Comparison of ENCODE assay signal across 12 cellular contexts in the genomic region with DNA sequence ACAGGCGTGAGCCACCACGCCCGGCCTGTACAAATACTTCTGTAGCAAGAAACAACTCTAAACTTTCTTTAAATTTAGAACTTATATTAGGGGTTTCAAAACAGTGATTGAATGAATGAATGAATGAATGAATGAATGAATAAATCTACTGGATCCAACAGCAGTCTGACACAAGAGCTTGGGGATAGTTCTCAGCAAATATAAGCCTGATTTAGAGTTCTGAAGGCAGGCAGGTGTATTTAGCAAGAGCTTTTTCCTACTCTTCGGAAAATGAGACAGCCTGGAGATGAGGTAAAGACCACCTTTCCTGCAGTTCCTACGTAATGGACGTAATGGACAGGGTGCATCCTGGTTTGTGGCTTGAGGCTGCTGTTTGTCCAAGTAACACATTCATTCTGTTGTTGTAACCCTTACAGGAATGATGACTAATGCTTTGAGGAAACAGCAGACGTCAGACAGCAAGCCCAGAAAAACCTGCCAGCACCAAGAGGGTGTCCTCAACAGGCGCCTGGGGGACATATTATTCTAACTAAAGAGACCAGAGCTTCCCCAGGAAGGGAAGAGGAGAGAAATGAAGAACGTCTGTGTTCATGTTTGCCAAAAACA.
DNase-seq lines count a peak whose midpoint lies in the region; FAIRE-seq and TF ChIP-seq lines count a peak whose summit lies in the region.
"Had no signal": no experiment of that assay in that cellular context is flagged by ENCODE, and none has a peak within 500 bp of the region (broad histone marks: within the 10 kb centered on the region; RNA-seq: fewer than 3 reads in every experiment).

No MANE protein-coding gene starts in this region.

- intact Hi-C loops in endothelial cell of umbilical vein (cut with micrococcal nuclease), result loop anchor here (2.0 to 10.0 kb wide), 4 partner anchors 26 to 336 kb away; no protein-coding TSS in a partner anchor

- POLR2A ChIA-PET in endothelial cell of umbilical vein (lab: Charles Lee), result interaction anchor here (0.9 kb wide), 1 partner anchor 337 kb away, joined by 3 read pairs; no protein-coding TSS in a partner anchor
- POLR2A ChIA-PET in activated CD4-positive, alpha-beta memory T cell treated with anti-CD3 and anti-CD28 coated beads, Interleukin-2, amount 10 ng/mL, durations not matched to agents 7 days and 5 days (lab: Charles Lee), result no interaction called here

- dilution Hi-C loops in endothelial cell of umbilical vein (cut with MboI; ENCODE audit: extremely low pct_ligation_motif_present, low sequenced_read_pairs), result no loop called here

- H3K27ac ChIP-seq in OCI-LY3 (ENCODE audit: low read length) (peak overlapping the region; percentile 95), endothelial cell of umbilical vein (ENCODE audit: insufficient read depth, low read depth, low read length) (peak overlapping the region; percentile 80)

- TF ChIP-seq POLR2A in endothelial cell of umbilical vein (IDR thresholded peaks at IDR 0.05; ENCODE audit: low read depth, low read length), result no peak

- peaks cover 12% of the 10 kb centered on the region for H3K4me1 Mint-ChIP-seq in nephron
- no peaks in the 10 kb centered on the region for H3K4me1 Mint-ChIP-seq in HFFc6 (ENCODE audit: low read depth)
- H3K4me1 Mint-ChIP-seq in activated CD4-positive, alpha-beta memory T cell treated with anti-CD3 and anti-CD28 coated beads, Interleukin-2, amount 10 ng/mL, durations not matched to agents 7 days and 5 days, result peaks cover 1% of the 10 kb centered on the region

- H3K36me3 Mint-ChIP-seq in nephron (ENCODE audit: low read depth), result no peaks in the 10 kb centered on the region
- no peaks in the 10 kb centered on the region for H3K36me3 Mint-ChIP-seq in HFFc6 (ENCODE audit: low read depth)
- H3K36me3 Mint-ChIP-seq in activated CD4-positive, alpha-beta memory T cell treated with anti-CD3 and anti-CD28 coated beads, Interleukin-2, amount 10 ng/mL, durations not matched to agents 7 days and 5 days (ENCODE audit: low read depth), result no peaks in the 10 kb centered on the region

- H3K36me3 ChIP-seq in OCI-LY3 (replicated peaks; ENCODE audit: low read depth, low read length) (peaks cover 14% of the 10 kb centered on the region), endothelial cell of umbilical vein (ENCODE audit: control insufficient read depth in 2 of 2, extremely low read depth in 1 of 2, insufficient read depth in 2 of 2, low read length in 2 of 2) (no peaks in the 10 kb centered on the region)

- H3K79me2 ChIP-seq in OCI-LY3 (ENCODE audit: low read length) (peaks cover 89% of the 10 kb centered on the region), endothelial cell of umbilical vein (ENCODE audit: control insufficient read depth, insufficient read depth, low read length) (no peaks in the 10 kb centered on the region)

- H3K27ac Mint-ChIP-seq in nephron (peak overlapping the region in 2 of 3 experiments; percentile 23 to 42), HFFc6 (no peak overlapping the region)
- H3K27ac Mint-ChIP-seq in activated CD4-positive, alpha-beta memory T cell treated with anti-CD3 and anti-CD28 coated beads, Interleukin-2, amount 10 ng/mL, durations not matched to agents 7 days and 5 days, result no peak overlapping the region
- H3K27ac Mint-ChIP-seq: IgD-negative memory B cell had no signal

- H3K9ac ChIP-seq in OCI-LY3 (ENCODE audit: low read length) (peak overlapping the region; percentile 84), endothelial cell of umbilical vein (replicated peaks; ENCODE audit: extremely low read depth, insufficient read depth, low read length) (no peak overlapping the region)

- peak overlapping the region; percentile 63 for H3K4me3 ChIP-seq in OCI-LY3 (ENCODE audit: low read length)
- no peak overlapping the region for H3K4me3 ChIP-seq in endothelial cell of umbilical vein (replicated peaks in 1 of 3; ENCODE audit: insufficient read depth in 1 of 3, low read depth in 1 of 3, low read length in 3 of 3)

- H3K4me2 ChIP-seq in OCI-LY3 (ENCODE audit: low read length) (peak overlapping the region; percentile 82), endothelial cell of umbilical vein (ENCODE audit: insufficient read depth, low read length) (peak overlapping the region; percentile 74)

- H3K27me3 Mint-ChIP-seq in nephron (ENCODE audit: low read depth) (peaks cover 9% of the 10 kb centered on the region), HFFc6 (ENCODE audit: insufficient read depth) (no peaks in the 10 kb centered on the region)
- H3K27me3 Mint-ChIP-seq in activated CD4-positive, alpha-beta memory T cell treated with anti-CD3 and anti-CD28 coated beads, Interleukin-2, amount 10 ng/mL, durations not matched to agents 7 days and 5 days, result no peaks in the 10 kb centered on the region
- H3K27me3 Mint-ChIP-seq: IgD-negative memory B cell had no signal

- H3K27me3 ChIP-seq in OCI-LY3 (ENCODE audit: low read depth, low read length) (no peaks in the 10 kb centered on the region), endothelial cell of umbilical vein (ENCODE audit: control insufficient read depth in 2 of 2, insufficient read depth in 2 of 2, low read length in 2 of 2) (no peaks in the 10 kb centered on the region)

- no peaks in the 10 kb centered on the region for H3K9me1 ChIP-seq in endothelial cell of umbilical vein (replicated peaks; ENCODE audit: control insufficient read depth, extremely low read depth, insufficient read depth, low read length)

- peaks cover 64% of the 10 kb centered on the region for H3K4me1 ChIP-seq in OCI-LY3 (ENCODE audit: low read length)
- peaks cover 27% of the 10 kb centered on the region for H3K4me1 ChIP-seq in endothelial cell of umbilical vein (ENCODE audit: control insufficient read depth, extremely low read depth, insufficient read depth, low read length)

- DNase-seq in Daoy (ENCODE audit: low read depth) (peak; percentile 71), endothelial cell of umbilical vein (ENCODE audit: low read depth, low spot score) (peak; percentile 95), NCI-H345 treated with DMSO at 0.1 percent for 48 hours (lab: John Stamatoyannopoulos, UW; ENCODE audit: unreplicated experiment) (no peak), HFFc6 (no peak), GM19238 (ENCODE audit: insufficient read length, low spot score) (no peak)
- no peak for DNase-seq in activated CD4-positive, alpha-beta memory T cell treated with anti-CD3 and anti-CD28 coated beads, Interleukin-2, amount 10 ng/mL, durations not matched to agents 7 days and 5 days
- DNase-seq: activated gamma-delta T cell, small intestine, SW 1271 had no signal

- TF ChIP-seq CTCF in OCI-LY3 (IDR thresholded peaks at IDR 0.05; ENCODE audit: low read depth, low read length) (no peak), endothelial cell of umbilical vein (IDR thresholded peaks at IDR 0.05; ENCODE audit: extremely low read depth in 1 of 2, insufficient read depth in 1 of 2, low read depth in 1 of 2, low read length in 2 of 2) (no peak), nephron (IDR thresholded peaks at IDR 0.05; ENCODE audit: unreplicated experiment in 3 of 3) (no peak), HFFc6 (IDR thresholded peaks at IDR 0.05) (no peak)

- no peak overlapping the region for H3K4me3 Mint-ChIP-seq in nephron
- no peak overlapping the region for H3K4me3 Mint-ChIP-seq in HFFc6
- H3K4me3 Mint-ChIP-seq in activated CD4-positive, alpha-beta memory T cell treated with anti-CD3 and anti-CD28 coated beads, Interleukin-2, amount 10 ng/mL, durations not matched to agents 7 days and 5 days, result no peak overlapping the region
- H3K4me3 Mint-ChIP-seq: IgD-negative memory B cell had no signal

- H3K9me3 ChIP-seq in OCI-LY3 (ENCODE audit: insufficient read depth, low read length) (no peaks in the 10 kb centered on the region), endothelial cell of umbilical vein (replicated peaks; ENCODE audit: control insufficient read depth, insufficient read depth, low read length) (no peaks in the 10 kb centered on the region)

- H3K9me3 Mint-ChIP-seq in nephron (no peaks in the 10 kb centered on the region), HFFc6 (peaks cover 33% of the 10 kb centered on the region)
- peaks cover 5% of the 10 kb centered on the region for H3K9me3 Mint-ChIP-seq in activated CD4-positive, alpha-beta memory T cell treated with anti-CD3 and anti-CD28 coated beads, Interleukin-2, amount 10 ng/mL, durations not matched to agents 7 days and 5 days
- H3K9me3 Mint-ChIP-seq: IgD-negative memory B cell had no signal

- CTCF ChIA-PET in endothelial cell of umbilical vein (lab: Charles Lee), result interaction anchor here (1.5 kb wide), 1 partner anchor 10 kb away, joined by 3 read pairs; no protein-coding TSS in a partner anchor
- CTCF ChIA-PET in activated CD4-positive, alpha-beta memory T cell treated with anti-CD3 and anti-CD28 coated beads, Interleukin-2, amount 10 ng/mL, durations not matched to agents 7 days and 5 days (lab: Charles Lee), result no interaction called here

- no peak overlapping the region; the same call in 1 of the 2 replicates for H2AFZ ChIP-seq in OCI-LY3 (ENCODE audit: low read depth, low read length)
- H2AFZ ChIP-seq in endothelial cell of umbilical vein (ENCODE audit: low read depth, low read length), result peak overlapping the region; percentile 12

- TSS peak; percentile 83 for BruUV-seq in endothelial cell of umbilical vein (replicated peaks; lab: Mats Ljungman, UMichigan)

- H4K20me1 ChIP-seq in OCI-LY3 (ENCODE audit: insufficient read depth, low read length) (peaks cover 16% of the 10 kb centered on the region), endothelial cell of umbilical vein (replicated peaks; ENCODE audit: control insufficient read depth, extremely low read depth, insufficient read depth, low read length) (no peaks in the 10 kb centered on the region)

- FAIRE-seq in endothelial cell of umbilical vein (lab: Jason Lieb, UNC), result peak; percentile 85
- FAIRE-seq: small intestine had no signal

TF ChIP-seq in endothelial cell of umbilical vein, 7 proteins besides CTCF, POLR2A, EP300 and RAD21:
- TF ChIP-seq POLR2AphosphoS5 (IDR thresholded peaks at IDR 0.05; ENCODE audit: insufficient read depth, low read depth, low read length) (peak; percentile 53), JUN (IDR thresholded peaks at IDR 0.05; ENCODE audit: borderline replicate concordance, insufficient read depth, insufficient read length, low read depth) (peak; percentile 94), FOS (IDR thresholded peaks at IDR 0.05; ENCODE audit: borderline replicate concordance, insufficient read depth, low read length) (peak; percentile 51), EZH2 (IDR thresholded peaks at IDR 0.05; ENCODE audit: borderline replicate concordance, low read depth, low read length, severe bottlenecking) (no peak)
- TF ChIP-seq, protein P1, sequence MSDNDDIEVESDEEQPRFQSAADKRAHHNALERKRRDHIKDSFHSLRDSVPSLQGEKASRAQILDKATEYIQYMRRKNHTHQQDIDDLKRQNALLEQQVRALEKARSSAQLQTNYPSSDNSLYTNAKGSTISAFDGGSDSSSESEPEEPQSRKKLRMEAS (IDR thresholded peaks at IDR 0.05; ENCODE audit: insufficient read depth, insufficient read length), result no peak

Comparison
In these comparisons a context has a peak if more than half of its experiments do, and no peak if none do; other contexts are left out.
1. DNase-seq: peak in Daoy (single experiment) and endothelial cell of umbilical vein (single experiment); none in NCI-H345 treated with DMSO at 0.1 percent for 48 hours (single experiment), HFFc6 (single experiment), GM19238 (single experiment) and activated CD4-positive, alpha-beta memory T cell treated with anti-CD3 and anti-CD28 coated beads, Interleukin-2, amount 10 ng/mL, durations not matched to agents 7 days and 5 days (single experiment).
2. H3K27ac Mint-ChIP-seq: peak in nephron (2 of 3); none in HFFc6 (single experiment) and activated CD4-positive, alpha-beta memory T cell treated with anti-CD3 and anti-CD28 coated beads, Interleukin-2, amount 10 ng/mL, durations not matched to agents 7 days and 5 days (single experiment).